Comparison of ENCODE assay signal across 1 cellular context in the genomic region with DNA sequence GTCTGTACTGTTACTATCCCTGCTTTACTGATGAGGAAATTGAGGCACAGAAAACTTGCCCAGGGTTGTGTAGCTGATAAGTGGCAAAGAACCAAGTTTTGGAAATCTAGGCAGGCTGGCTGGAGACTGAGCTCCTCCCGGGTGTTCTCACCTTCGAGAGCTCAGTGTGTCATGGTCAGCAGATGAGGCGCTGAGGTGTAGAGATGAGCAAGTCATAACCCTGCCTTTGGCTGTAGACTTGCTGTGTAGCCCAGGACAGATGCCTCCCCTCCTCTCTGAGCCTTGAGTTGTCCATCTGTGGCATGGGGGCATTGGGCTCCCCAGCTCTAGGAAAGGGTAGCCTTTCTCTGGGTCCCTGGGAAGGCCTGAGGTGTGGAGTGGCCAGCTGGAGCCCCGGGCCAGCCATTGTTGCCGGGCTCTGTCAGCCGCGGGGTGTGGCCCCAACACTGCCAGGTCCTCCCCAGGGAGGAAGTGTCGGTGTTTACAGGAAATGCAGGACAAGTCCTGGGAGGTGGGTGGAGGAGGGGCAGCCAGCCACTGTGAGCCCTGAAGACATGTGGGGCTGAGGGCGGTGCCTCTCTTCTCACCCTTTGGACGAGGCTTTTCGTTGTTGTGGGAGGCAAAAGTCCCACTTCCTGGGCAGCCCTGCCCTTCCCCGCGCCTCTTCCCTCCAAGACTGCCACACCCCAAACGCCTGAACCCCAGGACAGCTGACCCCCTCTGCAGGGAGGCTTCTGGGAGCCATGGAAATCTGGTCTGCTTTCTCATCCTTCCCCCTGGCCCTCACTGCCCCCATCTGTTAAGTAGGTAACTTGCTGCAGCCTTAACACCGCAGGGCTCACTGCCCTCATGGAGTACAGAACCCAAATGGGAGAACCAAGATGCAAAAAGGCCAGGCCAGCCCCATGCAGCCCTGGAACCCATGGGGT.
TF ChIP-seq lines count a peak whose summit lies in the region.

No MANE protein-coding gene starts in this region.

TF ChIP-seq in K562, 482 proteins besides CTCF, POLR2A, EP300 and RAD21 (continued from another document and continues in another):
- TF ChIP-seq NONO (IDR thresholded peaks at IDR 0.05; ENCODE audit: low read depth in 2 of 2, low read length in 1 of 2), result 0 out of 4 replicates have a peak, but pooled peaks of 1 of the 2 experiments have one; percentile 6
- TF ChIP-seq TBL1XR1 (IDR thresholded peaks at IDR 0.05; ENCODE audit: low read length in 2 of 2), result no peak
- TF ChIP-seq NR2C1 (IDR thresholded peaks at IDR 0.05), result no peak
- TF ChIP-seq NR2C1 (tag; IDR thresholded peaks at IDR 0.05), result no peak
- TF ChIP-seq ZBTB7A (IDR thresholded peaks at IDR 0.05; ENCODE audit: borderline replicate concordance, control insufficient read depth, low read depth, low read length), result no peak
- TF ChIP-seq, protein P1, sequence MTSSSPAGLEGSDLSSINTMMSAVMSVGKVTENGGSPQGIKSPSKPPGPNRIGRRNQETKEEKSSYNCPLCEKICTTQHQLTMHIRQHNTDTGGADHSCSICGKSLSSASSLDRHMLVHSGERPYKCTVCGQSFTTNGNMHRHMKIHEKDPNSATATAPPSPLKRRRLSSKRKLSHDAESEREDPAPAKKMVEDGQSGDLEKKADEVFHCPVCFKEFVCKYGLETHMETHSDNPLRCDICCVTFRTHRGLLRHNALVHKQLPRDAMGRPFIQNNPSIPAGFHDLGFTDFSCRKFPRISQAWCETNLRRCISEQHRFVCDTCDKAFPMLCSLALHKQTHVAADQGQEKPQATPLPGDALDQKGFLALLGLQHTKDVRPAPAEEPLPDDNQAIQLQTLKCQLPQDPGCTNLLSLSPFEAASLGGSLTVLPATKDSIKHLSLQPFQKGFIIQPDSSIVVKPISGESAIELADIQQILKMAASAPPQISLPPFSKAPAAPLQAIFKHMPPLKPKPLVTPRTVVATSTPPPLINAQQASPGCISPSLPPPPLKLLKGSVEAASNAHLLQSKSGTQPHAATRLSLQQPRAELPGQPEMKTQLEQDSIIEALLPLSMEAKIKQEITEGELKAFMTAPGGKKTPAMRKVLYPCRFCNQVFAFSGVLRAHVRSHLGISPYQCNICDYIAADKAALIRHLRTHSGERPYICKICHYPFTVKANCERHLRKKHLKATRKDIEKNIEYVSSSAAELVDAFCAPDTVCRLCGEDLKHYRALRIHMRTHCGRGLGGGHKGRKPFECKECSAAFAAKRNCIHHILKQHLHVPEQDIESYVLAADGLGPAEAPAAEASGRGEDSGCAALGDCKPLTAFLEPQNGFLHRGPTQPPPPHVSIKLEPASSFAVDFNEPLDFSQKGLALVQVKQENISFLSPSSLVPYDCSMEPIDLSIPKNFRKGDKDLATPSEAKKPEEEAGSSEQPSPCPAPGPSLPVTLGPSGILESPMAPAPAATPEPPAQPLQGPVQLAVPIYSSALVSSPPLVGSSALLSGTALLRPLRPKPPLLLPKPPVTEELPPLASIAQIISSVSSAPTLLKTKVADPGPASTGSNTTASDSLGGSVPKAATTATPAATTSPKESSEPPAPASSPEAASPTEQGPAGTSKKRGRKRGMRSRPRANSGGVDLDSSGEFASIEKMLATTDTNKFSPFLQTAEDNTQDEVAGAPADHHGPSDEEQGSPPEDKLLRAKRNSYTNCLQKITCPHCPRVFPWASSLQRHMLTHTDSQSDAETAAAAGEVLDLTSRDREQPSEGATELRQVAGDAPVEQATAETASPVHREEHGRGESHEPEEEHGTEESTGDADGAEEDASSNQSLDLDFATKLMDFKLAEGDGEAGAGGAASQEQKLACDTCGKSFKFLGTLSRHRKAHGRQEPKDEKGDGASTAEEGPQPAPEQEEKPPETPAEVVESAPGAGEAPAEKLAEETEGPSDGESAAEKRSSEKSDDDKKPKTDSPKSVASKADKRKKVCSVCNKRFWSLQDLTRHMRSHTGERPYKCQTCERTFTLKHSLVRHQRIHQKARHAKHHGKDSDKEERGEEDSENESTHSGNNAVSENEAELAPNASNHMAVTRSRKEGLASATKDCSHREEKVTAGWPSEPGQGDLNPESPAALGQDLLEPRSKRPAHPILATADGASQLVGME (CRISPR knock-in tag; IDR thresholded peaks at IDR 0.05), result 0 out of 2 replicates have a peak, but pooled peaks have one; percentile 51
- no peak for TF ChIP-seq ZNF699 (CRISPR knock-in tag; IDR thresholded peaks at IDR 0.05; ENCODE audit: insufficient replicate concordance)
- 0 out of 2 replicates have a peak, but pooled peaks have one; percentile 45 for TF ChIP-seq ZBTB17 (CRISPR knock-in tag; IDR thresholded peaks at IDR 0.05)
- 0 out of 2 replicates have a peak, but pooled peaks have one; percentile 65 for TF ChIP-seq CBX1 (IDR thresholded peaks at IDR 0.05; ENCODE audit: low read depth)
- peak; percentile 75 for TF ChIP-seq ZBTB40 (IDR thresholded peaks at IDR 0.05)
- TF ChIP-seq ZBTB40 (CRISPR knock-in tag; IDR thresholded peaks at IDR 0.05), result no peak
- TF ChIP-seq BRD9 (IDR thresholded peaks at IDR 0.05; ENCODE audit: low read depth, partially characterized antibody), result no peak
- TF ChIP-seq SNRNP70 (optimal IDR thresholded peaks at IDR 0.05; ENCODE audit: low read depth, low read length), result no peak
- peak; percentile 70; the same call in 1 of the 2 replicates for TF ChIP-seq ZNF263 (CRISPR knock-in tag; IDR thresholded peaks at IDR 0.05; ENCODE audit: borderline replicate concordance)
- TF ChIP-seq MAZ (CRISPR knock-in tag; conservative IDR thresholded peaks at IDR 0.05 in 1 of 2, IDR thresholded peaks at IDR 0.05 in 1 of 2), result peak; percentile 45 to 56; a peak in 1 of 4 replicates
- TF ChIP-seq ZNF165 (CRISPR knock-in tag; IDR thresholded peaks at IDR 0.05; ENCODE audit: borderline replicate concordance), result no peak
- no peak for TF ChIP-seq LCOR (CRISPR knock-in tag; IDR thresholded peaks at IDR 0.05)
- no peak for TF ChIP-seq ZFPM2 (CRISPR knock-in tag; IDR thresholded peaks at IDR 0.05)
- no peak for TF ChIP-seq CHCHD3 (CRISPR knock-in tag; IDR thresholded peaks at IDR 0.05)
- no peak for TF ChIP-seq ZNF121 (CRISPR knock-in tag; conservative IDR thresholded peaks at IDR 0.05)
- TF ChIP-seq NEUROD1 (IDR thresholded peaks at IDR 0.05; ENCODE audit: borderline replicate concordance, low read depth, low read length, partially characterized antibody), result no peak
- TF ChIP-seq TFAP4 (CRISPR knock-in tag; IDR thresholded peaks at IDR 0.05; ENCODE audit: borderline replicate concordance), result peak; percentile 56; the same call in 1 of the 2 replicates
- TF ChIP-seq, protein P2, sequence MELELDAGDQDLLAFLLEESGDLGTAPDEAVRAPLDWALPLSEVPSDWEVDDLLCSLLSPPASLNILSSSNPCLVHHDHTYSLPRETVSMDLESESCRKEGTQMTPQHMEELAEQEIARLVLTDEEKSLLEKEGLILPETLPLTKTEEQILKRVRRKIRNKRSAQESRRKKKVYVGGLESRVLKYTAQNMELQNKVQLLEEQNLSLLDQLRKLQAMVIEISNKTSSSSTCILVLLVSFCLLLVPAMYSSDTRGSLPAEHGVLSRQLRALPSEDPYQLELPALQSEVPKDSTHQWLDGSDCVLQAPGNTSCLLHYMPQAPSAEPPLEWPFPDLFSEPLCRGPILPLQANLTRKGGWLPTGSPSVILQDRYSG (tag; conservative IDR thresholded peaks at IDR 0.05; ENCODE audit: low read depth), result 0 out of 2 replicates have a peak, but pooled peaks have one; percentile 50
- TF ChIP-seq EP400 (IDR thresholded peaks at IDR 0.05), result 0 out of 2 replicates have a peak, but pooled peaks have one; percentile 33
- no peak for TF ChIP-seq NCOR1 (IDR thresholded peaks at IDR 0.05)
- TF ChIP-seq ZNF445 (CRISPR knock-in tag; IDR thresholded peaks at IDR 0.05; ENCODE audit: low read depth), result no peak
- TF ChIP-seq CHD2 (IDR thresholded peaks at IDR 0.05; ENCODE audit: low read depth, low read length), result peak; percentile 51; the same call in 1 of the 2 replicates
- TF ChIP-seq GMEB1 (CRISPR knock-in tag; IDR thresholded peaks at IDR 0.05), result no peak
- no peak for TF ChIP-seq IRF1 (CRISPR knock-in tag; IDR thresholded peaks at IDR 0.05; ENCODE audit: borderline replicate concordance)
- no peak for TF ChIP-seq HINFP (tag; conservative IDR thresholded peaks at IDR 0.05; ENCODE audit: low read depth)
- no peak for TF ChIP-seq RBM22 (IDR thresholded peaks at IDR 0.05; ENCODE audit: low read depth, low read length, poor library complexity, severe bottlenecking)
- TF ChIP-seq PRMT5 (CRISPR knock-in tag; IDR thresholded peaks at IDR 0.05), result no peak
- TF ChIP-seq FUS (optimal IDR thresholded peaks at IDR 0.05; ENCODE audit: low read depth, low read length), result no peak
